Comparison of ENCODE assay signal across 1 cellular context in the genomic region with DNA sequence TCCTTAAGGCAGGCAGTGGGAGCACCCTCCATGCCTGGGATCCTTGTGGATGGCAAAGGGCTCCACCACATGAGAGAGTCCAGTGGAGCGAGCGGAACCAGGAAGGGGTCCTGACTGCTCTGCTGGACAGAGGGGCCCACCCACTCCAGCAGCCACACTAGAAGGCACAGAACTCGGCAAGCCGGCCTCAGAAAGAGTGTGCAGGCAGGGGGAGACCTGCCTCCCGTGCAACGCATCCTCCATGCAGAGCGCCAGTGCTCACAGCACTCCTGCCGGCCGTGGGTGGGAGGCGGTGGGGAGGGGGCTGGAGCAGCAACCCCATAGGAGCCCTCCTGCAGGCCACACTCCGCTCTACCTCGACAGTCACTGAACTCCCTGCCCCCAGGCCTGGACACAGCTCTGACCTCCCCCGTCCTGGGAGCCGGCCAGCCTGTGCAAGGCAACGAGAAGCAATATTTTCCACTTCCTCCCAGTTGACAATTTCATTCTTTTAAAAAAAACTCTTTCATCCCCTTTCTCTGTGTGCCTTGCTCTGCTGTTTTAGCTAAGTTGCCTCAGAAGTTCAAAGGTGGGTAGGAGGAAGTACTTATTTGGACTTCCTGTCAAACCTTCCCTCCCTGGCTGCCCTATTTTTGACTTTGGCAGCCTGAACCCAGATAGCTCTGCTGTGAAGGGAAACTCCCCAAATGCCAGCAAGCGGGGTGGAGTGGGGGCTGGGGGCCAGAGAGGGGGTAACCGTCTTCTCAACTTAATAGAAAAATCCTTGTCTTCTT.
TF ChIP-seq lines count a peak whose summit lies in the region.

No MANE protein-coding gene starts in this region.

TF ChIP-seq in GM23338, 12 proteins besides CTCF, POLR2A, EP300 and RAD21 (continued from another document):
- no peak for TF ChIP-seq STAT1 (IDR thresholded peaks at IDR 0.05; ENCODE audit: unreplicated experiment)
- no peak for TF ChIP-seq ZNF331 (CRISPR knock-in tag; IDR thresholded peaks at IDR 0.05; ENCODE audit: low read depth)
- TF ChIP-seq EZH2 (IDR thresholded peaks at IDR 0.05; ENCODE audit: low read depth, unreplicated experiment), result no peak
- no peak for TF ChIP-seq JUNB (IDR thresholded peaks at IDR 0.05; ENCODE audit: unreplicated experiment)
- no peak for TF ChIP-seq NANOG (IDR thresholded peaks at IDR 0.05; ENCODE audit: borderline replicate concordance)
- TF ChIP-seq, protein P1, sequence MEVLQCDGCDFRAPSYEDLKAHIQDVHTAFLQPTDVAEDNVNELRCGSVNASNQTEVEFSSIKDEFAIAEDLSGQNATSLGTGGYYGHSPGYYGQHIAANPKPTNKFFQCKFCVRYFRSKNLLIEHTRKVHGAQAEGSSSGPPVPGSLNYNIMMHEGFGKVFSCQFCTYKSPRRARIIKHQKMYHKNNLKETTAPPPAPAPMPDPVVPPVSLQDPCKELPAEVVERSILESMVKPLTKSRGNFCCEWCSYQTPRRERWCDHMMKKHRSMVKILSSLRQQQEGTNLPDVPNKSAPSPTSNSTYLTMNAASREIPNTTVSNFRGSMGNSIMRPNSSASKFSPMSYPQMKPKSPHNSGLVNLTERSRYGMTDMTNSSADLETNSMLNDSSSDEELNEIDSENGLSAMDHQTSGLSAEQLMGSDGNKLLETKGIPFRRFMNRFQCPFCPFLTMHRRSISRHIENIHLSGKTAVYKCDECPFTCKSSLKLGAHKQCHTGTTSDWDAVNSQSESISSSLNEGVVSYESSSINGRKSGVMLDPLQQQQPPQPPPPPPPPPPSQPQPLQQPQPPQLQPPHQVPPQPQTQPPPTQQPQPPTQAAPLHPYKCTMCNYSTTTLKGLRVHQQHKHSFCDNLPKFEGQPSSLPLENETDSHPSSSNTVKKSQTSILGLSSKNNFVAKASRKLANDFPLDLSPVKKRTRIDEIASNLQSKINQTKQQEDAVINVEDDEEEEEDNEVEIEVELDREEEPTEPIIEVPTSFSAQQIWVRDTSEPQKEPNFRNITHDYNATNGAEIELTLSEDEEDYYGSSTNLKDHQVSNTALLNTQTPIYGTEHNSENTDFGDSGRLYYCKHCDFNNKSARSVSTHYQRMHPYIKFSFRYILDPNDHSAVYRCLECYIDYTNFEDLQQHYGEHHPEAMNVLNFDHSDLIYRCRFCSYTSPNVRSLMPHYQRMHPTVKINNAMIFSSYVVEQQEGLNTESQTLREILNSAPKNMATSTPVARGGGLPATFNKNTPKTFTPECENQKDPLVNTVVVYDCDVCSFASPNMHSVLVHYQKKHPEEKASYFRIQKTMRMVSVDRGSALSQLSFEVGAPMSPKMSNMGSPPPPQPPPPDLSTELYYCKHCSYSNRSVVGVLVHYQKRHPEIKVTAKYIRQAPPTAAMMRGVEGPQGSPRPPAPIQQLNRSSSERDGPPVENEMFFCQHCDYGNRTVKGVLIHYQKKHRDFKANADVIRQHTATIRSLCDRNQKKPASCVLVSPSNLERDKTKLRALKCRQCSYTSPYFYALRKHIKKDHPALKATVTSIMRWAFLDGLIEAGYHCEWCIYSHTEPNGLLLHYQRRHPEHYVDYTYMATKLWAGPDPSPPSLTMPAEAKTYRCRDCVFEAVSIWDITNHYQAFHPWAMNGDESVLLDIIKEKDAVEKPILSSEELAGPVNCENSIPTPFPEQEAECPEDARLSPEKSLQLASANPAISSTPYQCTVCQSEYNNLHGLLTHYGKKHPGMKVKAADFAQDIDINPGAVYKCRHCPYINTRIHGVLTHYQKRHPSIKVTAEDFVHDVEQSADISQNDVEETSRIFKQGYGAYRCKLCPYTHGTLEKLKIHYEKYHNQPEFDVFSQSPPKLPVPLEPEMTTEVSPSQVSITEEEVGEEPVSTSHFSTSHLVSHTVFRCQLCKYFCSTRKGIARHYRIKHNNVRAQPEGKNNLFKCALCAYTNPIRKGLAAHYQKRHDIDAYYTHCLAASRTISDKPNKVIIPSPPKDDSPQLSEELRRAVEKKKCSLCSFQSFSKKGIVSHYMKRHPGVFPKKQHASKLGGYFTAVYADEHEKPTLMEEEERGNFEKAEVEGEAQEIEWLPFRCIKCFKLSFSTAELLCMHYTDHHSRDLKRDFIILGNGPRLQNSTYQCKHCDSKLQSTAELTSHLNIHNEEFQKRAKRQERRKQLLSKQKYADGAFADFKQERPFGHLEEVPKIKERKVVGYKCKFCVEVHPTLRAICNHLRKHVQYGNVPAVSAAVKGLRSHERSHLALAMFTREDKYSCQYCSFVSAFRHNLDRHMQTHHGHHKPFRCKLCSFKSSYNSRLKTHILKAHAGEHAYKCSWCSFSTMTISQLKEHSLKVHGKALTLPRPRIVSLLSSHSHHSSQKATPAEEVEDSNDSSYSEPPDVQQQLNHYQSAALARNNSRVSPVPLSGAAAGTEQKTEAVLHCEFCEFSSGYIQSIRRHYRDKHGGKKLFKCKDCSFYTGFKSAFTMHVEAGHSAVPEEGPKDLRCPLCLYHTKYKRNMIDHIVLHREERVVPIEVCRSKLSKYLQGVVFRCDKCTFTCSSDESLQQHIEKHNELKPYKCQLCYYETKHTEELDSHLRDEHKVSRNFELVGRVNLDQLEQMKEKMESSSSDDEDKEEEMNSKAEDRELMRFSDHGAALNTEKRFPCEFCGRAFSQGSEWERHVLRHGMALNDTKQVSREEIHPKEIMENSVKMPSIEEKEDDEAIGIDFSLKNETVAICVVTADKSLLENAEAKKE (CRISPR knock-in tag; IDR thresholded peaks at IDR 0.05), result no peak
- TF ChIP-seq POLR2AphosphoS5 (IDR thresholded peaks at IDR 0.05; ENCODE audit: low read depth), result no peak
- TF ChIP-seq ZNF114 (CRISPR knock-in tag; IDR thresholded peaks at IDR 0.05), result no peak
- TF ChIP-seq, protein P2, sequence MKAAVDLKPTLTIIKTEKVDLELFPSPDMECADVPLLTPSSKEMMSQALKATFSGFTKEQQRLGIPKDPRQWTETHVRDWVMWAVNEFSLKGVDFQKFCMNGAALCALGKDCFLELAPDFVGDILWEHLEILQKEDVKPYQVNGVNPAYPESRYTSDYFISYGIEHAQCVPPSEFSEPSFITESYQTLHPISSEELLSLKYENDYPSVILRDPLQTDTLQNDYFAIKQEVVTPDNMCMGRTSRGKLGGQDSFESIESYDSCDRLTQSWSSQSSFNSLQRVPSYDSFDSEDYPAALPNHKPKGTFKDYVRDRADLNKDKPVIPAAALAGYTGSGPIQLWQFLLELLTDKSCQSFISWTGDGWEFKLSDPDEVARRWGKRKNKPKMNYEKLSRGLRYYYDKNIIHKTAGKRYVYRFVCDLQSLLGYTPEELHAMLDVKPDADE (IDR thresholded peaks at IDR 0.05), result no peak
